ENCODE assay signal across 1 cellular context in the genomic region with DNA sequence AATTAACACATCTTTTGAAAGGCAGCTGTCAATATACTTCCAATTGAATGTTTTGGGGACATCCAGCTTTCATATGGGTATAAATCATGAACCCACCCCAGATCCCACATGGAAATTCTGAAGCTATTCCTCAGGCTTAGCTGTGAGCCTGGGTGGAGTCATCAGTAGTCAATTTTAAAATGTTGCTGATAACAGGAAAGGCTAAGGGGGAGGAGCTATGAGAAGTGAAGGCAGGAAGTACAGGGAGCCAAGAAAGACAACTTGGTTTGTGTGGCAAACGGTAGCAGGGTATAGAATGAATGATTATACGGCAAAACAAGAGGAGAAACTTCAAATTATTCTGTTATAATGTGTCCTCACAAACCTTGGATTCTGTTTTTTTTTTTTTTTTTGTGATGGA.
TF ChIP-seq lines count a peak whose summit lies in the region.

No MANE protein-coding gene starts in this region.

TF ChIP-seq in K562, 482 proteins besides CTCF, POLR2A, EP300 and RAD21 (continued from another document):
- TF ChIP-seq, protein P1, sequence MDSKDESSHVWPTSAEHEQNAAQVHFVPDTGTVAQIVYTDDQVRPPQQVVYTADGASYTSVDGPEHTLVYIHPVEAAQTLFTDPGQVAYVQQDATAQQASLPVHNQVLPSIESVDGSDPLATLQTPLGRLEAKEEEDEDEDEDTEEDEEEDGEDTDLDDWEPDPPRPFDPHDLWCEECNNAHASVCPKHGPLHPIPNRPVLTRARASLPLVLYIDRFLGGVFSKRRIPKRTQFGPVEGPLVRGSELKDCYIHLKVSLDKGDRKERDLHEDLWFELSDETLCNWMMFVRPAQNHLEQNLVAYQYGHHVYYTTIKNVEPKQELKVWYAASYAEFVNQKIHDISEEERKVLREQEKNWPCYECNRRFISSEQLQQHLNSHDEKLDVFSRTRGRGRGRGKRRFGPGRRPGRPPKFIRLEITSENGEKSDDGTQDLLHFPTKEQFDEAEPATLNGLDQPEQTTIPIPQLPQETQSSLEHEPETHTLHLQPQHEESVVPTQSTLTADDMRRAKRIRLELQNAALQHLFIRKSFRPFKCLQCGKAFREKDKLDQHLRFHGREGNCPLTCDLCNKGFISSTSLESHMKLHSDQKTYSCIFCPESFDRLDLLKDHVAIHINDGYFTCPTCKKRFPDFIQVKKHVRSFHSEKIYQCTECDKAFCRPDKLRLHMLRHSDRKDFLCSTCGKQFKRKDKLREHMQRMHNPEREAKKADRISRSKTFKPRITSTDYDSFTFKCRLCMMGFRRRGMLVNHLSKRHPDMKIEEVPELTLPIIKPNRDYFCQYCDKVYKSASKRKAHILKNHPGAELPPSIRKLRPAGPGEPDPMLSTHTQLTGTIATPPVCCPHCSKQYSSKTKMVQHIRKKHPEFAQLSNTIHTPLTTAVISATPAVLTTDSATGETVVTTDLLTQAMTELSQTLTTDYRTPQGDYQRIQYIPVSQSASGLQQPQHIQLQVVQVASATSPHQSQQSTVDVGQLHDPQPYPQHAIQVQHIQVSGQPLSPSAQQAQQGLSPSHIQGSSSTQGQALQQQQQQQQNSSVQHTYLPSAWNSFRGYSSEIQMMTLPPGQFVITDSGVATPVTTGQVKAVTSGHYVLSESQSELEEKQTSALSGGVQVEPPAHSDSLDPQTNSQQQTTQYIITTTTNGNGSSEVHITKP (IDR thresholded peaks at IDR 0.05; ENCODE audit: partially characterized antibody) = peak; percentile 71
- TF ChIP-seq TCF3 (CRISPR knock-in tag; IDR thresholded peaks at IDR 0.05) (no peak), STAT5A (IDR thresholded peaks at IDR 0.05; ENCODE audit: borderline replicate concordance, low read length) (no peak), POLR2AphosphoS5 (IDR thresholded peaks at IDR 0.05; ENCODE audit: control insufficient read depth, insufficient read depth, low read depth, low read length) (no peak), ZC3H4 (CRISPR knock-in tag; IDR thresholded peaks at IDR 0.05; ENCODE audit: borderline replicate concordance) (no peak), NCOR1 (IDR thresholded peaks at IDR 0.05) (no peak), SMAD4 (CRISPR knock-in tag; conservative IDR thresholded peaks at IDR 0.05) (peak; percentile 46; the same call in 1 of the 2 replicates), DNMT1 (IDR thresholded peaks at IDR 0.05) (no peak), GATAD2A (IDR thresholded peaks at IDR 0.05) (no peak), CBFA2T2 (conservative IDR thresholded peaks at IDR 0.05) (no peak), BRD4 (IDR thresholded peaks at IDR 0.05) (no peak), MTF1 (CRISPR knock-in tag; IDR thresholded peaks at IDR 0.05; ENCODE audit: borderline replicate concordance) (no peak), MED1 (CRISPR knock-in tag; IDR thresholded peaks at IDR 0.05; ENCODE audit: borderline replicate concordance) (no peak), ELF1 (tag; IDR thresholded peaks at IDR 0.05) (peak; percentile 41; the same call in 1 of the 2 replicates)
- TF ChIP-seq, protein P2, sequence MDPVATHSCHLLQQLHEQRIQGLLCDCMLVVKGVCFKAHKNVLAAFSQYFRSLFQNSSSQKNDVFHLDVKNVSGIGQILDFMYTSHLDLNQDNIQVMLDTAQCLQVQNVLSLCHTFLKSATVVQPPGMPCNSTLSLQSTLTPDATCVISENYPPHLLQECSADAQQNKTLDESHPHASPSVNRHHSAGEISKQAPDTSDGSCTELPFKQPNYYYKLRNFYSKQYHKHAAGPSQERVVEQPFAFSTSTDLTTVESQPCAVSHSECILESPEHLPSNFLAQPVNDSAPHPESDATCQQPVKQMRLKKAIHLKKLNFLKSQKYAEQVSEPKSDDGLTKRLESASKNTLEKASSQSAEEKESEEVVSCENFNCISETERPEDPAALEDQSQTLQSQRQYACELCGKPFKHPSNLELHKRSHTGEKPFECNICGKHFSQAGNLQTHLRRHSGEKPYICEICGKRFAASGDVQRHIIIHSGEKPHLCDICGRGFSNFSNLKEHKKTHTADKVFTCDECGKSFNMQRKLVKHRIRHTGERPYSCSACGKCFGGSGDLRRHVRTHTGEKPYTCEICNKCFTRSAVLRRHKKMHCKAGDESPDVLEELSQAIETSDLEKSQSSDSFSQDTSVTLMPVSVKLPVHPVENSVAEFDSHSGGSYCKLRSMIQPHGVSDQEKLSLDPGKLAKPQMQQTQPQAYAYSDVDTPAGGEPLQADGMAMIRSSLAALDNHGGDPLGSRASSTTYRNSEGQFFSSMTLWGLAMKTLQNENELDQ (CRISPR knock-in tag; IDR thresholded peaks at IDR 0.05; ENCODE audit: borderline replicate concordance) = no peak
- TF ChIP-seq, protein P3, sequence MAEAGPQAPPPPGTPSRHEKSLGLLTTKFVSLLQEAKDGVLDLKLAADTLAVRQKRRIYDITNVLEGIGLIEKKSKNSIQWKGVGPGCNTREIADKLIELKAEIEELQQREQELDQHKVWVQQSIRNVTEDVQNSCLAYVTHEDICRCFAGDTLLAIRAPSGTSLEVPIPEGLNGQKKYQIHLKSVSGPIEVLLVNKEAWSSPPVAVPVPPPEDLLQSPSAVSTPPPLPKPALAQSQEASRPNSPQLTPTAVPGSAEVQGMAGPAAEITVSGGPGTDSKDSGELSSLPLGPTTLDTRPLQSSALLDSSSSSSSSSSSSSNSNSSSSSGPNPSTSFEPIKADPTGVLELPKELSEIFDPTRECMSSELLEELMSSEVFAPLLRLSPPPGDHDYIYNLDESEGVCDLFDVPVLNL (CRISPR knock-in tag; IDR thresholded peaks at IDR 0.05; ENCODE audit: low read depth) = no peak
